7 cellular contexts compared by ENCODE assay signal in the genomic region with DNA sequence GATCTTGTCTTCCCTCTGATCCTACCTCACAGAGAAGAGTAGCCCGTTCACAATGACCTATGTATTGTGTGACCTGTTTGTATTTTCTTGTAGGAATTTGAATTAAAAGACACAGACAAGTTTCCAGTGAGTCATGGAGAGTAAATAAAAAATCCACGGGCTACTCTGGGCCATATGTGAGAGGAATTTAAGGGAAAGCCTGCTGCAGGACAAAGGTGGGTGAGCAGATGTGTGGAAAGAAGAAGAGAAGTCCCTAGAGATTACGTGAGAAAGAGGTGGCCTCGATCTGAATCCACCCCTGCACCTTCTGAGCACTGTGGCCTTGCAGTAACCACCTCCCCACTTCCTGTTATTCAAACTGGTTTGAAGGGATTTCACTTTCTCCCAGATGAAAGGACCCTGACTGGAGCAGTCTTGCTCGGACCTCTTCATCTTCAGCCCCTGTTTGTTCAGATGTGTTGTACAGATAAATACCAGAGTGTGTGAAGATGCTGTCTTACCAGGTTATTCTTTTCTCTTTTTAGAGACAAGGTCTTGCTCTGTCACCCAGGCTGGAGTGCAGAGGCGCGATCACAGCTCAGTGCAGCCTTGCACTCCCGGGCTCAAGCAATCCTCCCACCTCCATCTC.
DNase-seq lines count a peak whose midpoint lies in the region; ATAC-seq and TF ChIP-seq lines count a peak whose summit lies in the region.

No MANE protein-coding gene starts in this region.

- no peaks in the 10 kb centered on the region for H3K9me3 Mint-ChIP-seq in immature natural killer cell
- H3K9me3 Mint-ChIP-seq in osteocyte (ENCODE audit: unreplicated experiment): no peaks in the 10 kb centered on the region

- peak; percentile 77 for ATAC-seq in GM18858 (IDR thresholded peaks at IDR 0.05; ENCODE audit: unreplicated experiment)
- ATAC-seq in GM21619 (IDR thresholded peaks at IDR 0.05; ENCODE audit: unreplicated experiment): peak; percentile 83

- H3K27me3 Mint-ChIP-seq in immature natural killer cell (ENCODE audit: low read depth in 3 of 3) (peaks cover 0 to 4% (median 0%) of the 10 kb centered on the region in 3 donors), osteocyte (ENCODE audit: unreplicated experiment) (no peaks in the 10 kb centered on the region)

- H3K27ac Mint-ChIP-seq in immature natural killer cell (peak overlapping the region; percentile 13 to 81 (median 55)), osteocyte (ENCODE audit: unreplicated experiment) (no peak overlapping the region)

- peak; percentile 67 for DNase-seq in Jurkat, Clone E6-1 (ENCODE audit: low read depth, low spot score)
- DNase-seq in immature natural killer cell: peak; percentile 22 to 35 (median 33)
- no peak for DNase-seq in D341Med (ENCODE audit: low spot score)
- DNase-seq in NK-92 (lab: John Stamatoyannopoulos, UW; ENCODE audit: unreplicated experiment): no peak
- no peak for DNase-seq in osteocyte (ENCODE audit: extremely low spot score, unreplicated experiment)

- H3K36me3 Mint-ChIP-seq in immature natural killer cell (peaks cover 0 to 4% (median 3%) of the 10 kb centered on the region in 3 donors), osteocyte (ENCODE audit: unreplicated experiment) (peaks cover 7% of the 10 kb centered on the region)

- H3K4me1 Mint-ChIP-seq in immature natural killer cell (peaks cover 21 to 24% of the 10 kb centered on the region in 2 donors), osteocyte (ENCODE audit: unreplicated experiment) (peaks cover 7% of the 10 kb centered on the region)

- TF ChIP-seq CTCF in osteocyte (IDR thresholded peaks at IDR 0.05): no peak

- H3K4me3 ChIP-seq in Jurkat, Clone E6-1 (ENCODE audit: low read length): no peak overlapping the region

- peak overlapping the region; percentile 9 to 72 (median 62) for H3K4me3 Mint-ChIP-seq in immature natural killer cell
- no peak overlapping the region for H3K4me3 Mint-ChIP-seq in osteocyte (ENCODE audit: unreplicated experiment)

Comparison
In these comparisons a context has a peak if more than half of its experiments do, and no peak if none do; other contexts are left out.
1. DNase-seq: peak in Jurkat, Clone E6-1 (single experiment) and immature natural killer cell (3 of 3); none in D341Med (single experiment), NK-92 (single experiment) and osteocyte (single experiment).